Comparison of ENCODE assay signal across 11 cellular contexts in genomic region chr2:131035112-131035825, GRCh38. TPM values are rescaled to one million over a fixed set of nuclear protein-coding genes. Genes with fewer than 3 reads are reported as not detected.
DNase-seq lines count a peak whose midpoint lies in the region; ATAC-seq, FAIRE-seq and TF ChIP-seq lines count a peak whose summit lies in the region.
"Had no signal": no experiment of that assay in that cellular context is flagged by ENCODE, and none has a peak within 500 bp of the region (broad histone marks: within the 10 kb centered on the region; RNA-seq: fewer than 3 reads in every experiment).

No MANE protein-coding gene starts in this region.

- H3K27me3 ChIP-seq in ectodermal cell (ENCODE audit: control insufficient read depth, insufficient read depth, low read length, poor library complexity, severe bottlenecking) (peaks cover 29% of the 10 kb centered on the region), neuron (ENCODE audit: insufficient read depth, low read length) (peaks cover 23% of the 10 kb centered on the region)

- ATAC-seq in A549: no peak

- peaks cover 9% of the 10 kb centered on the region for H3K4me1 ChIP-seq in A549
- peaks cover 11% of the 10 kb centered on the region for H3K4me1 ChIP-seq in ectodermal cell (ENCODE audit: control insufficient read depth, insufficient read depth, low read length)
- peaks cover 13% of the 10 kb centered on the region for H3K4me1 ChIP-seq in neuron (ENCODE audit: insufficient read depth, low read length)

- peaks cover 0 to 3% (median 0%) of the 10 kb centered on the region in 7 donors for H3K9me3 Mint-ChIP-seq in CD14-positive monocyte

- peak overlapping the region in 1 of 2 donors; percentile 66 for H3K4me3 Mint-ChIP-seq in CD14-positive monocyte

- H3K9me3 ChIP-seq in A549 (no peaks in the 10 kb centered on the region), ectodermal cell (ENCODE audit: control insufficient read depth, low read length) (no peaks in the 10 kb centered on the region), neuron (ENCODE audit: low read length) (no peaks in the 10 kb centered on the region)

- H3K27ac ChIP-seq in A549 (peak overlapping the region; percentile 59 to 82), ectodermal cell (ENCODE audit: insufficient read depth, low read depth, low read length, poor library complexity, severe bottlenecking) (no peak overlapping the region)

- FAIRE-seq in A549 (lab: Jason Lieb, UNC): no peak
- FAIRE-seq in D721Med (lab: Jason Lieb, UNC): no peak

- H3K36me3 Mint-ChIP-seq in CD14-positive monocyte: no peaks in the 10 kb centered on the region

- peaks cover 64 to 80% (median 66%) of the 10 kb centered on the region in 3 donors for H3K27me3 Mint-ChIP-seq in CD14-positive monocyte (ENCODE audit: low read depth in 3 of 3)

- intact Hi-C loops in CD14-positive monocyte (cut with micrococcal nuclease): no loop called here

- CTCF ChIA-PET in A549 (lab: Yijun Ruan, JAX): no interaction called here

- POLR2A ChIA-PET in A549 (lab: Yijun Ruan, JAX): no interaction called here

- 76% methylated on average over 18 of the region's 65 CpGs for WGBS in A549 (ENCODE audit: missing lambda C conversion rate)
- 11 to 12% methylated on average over 65 of the region's 65 CpGs for WGBS in ectodermal cell, 2 experiments

- H3K36me3 ChIP-seq in ectodermal cell (ENCODE audit: control insufficient read depth, insufficient read depth, low read length) (no peaks in the 10 kb centered on the region), neuron (ENCODE audit: insufficient read depth, low read length) (no peaks in the 10 kb centered on the region)

- no peak for TF ChIP-seq POLR2A in A549 (IDR thresholded peaks at IDR 0.05; ENCODE audit: low read length)

- no peak for DNase-seq in A549 (ENCODE audit: low read depth in 1 of 2, low spot score in 1 of 2)
- DNase-seq in HFF-Myc (ENCODE audit: extremely low read depth, low read depth): no peak
- no peak for DNase-seq in OCI-M1 (lab: John Stamatoyannopoulos, UW)
- DNase-seq in CD14-positive monocyte (ENCODE audit: low spot score): no peak
- no peak for DNase-seq in D721Med (ENCODE audit: insufficient read length, low spot score)
- DNase-seq in H4 (ENCODE audit: low spot score): no peak
- DNase-seq: activated naive CD4-positive, alpha-beta T cell; DND-41 had no signal

- TF ChIP-seq RAD21 in A549 (conservative IDR thresholded peaks at IDR 0.05 in 1 of 2, IDR thresholded peaks at IDR 0.05 in 1 of 2): no peak

- no peaks in the 10 kb centered on the region for H3K4me1 Mint-ChIP-seq in CD14-positive monocyte

- TF ChIP-seq EP300 in A549 (IDR thresholded peaks at IDR 0.05): no peak

- H3K4me3 ChIP-seq in A549 (peak overlapping the region; percentile 55), HFF-Myc (replicated peaks; ENCODE audit: low read depth, low read length) (peak overlapping the region; percentile 28), ectodermal cell (ENCODE audit: insufficient read depth, low read depth, low read length) (peak overlapping the region; percentile 47), neuron (ENCODE audit: low read length) (peak overlapping the region; percentile 52)

- peak overlapping the region; percentile 98 for H3K4me2 ChIP-seq in A549

- H2AFZ ChIP-seq in neuron (ENCODE audit: low read depth, low read length): peak overlapping the region; percentile 17

- H3K27ac Mint-ChIP-seq in CD14-positive monocyte: no peak overlapping the region
- H3K27ac Mint-ChIP-seq: IgD-negative memory B cell had no signal

- TF ChIP-seq CTCF in A549 (IDR thresholded peaks at IDR 0.05): no peak
- TF ChIP-seq CTCF in HFF-Myc (IDR thresholded peaks at IDR 0.05; ENCODE audit: low read depth, low read length, missing control alignments): no peak
- no peak for TF ChIP-seq CTCF in CD14-positive monocyte (IDR thresholded peaks at IDR 0.05)
- TF ChIP-seq CTCF in D721Med (IDR thresholded peaks at IDR 0.05; ENCODE audit: insufficient read depth, missing control alignments): no peak

TF ChIP-seq in A549, 52 proteins besides CTCF, POLR2A, EP300 and RAD21:
- no peak for TF ChIP-seq ZSCAN20 (CRISPR knock-in tag; IDR thresholded peaks at IDR 0.05)
- no peak for TF ChIP-seq KDM5A (IDR thresholded peaks at IDR 0.05)
- TF ChIP-seq, protein P1, sequence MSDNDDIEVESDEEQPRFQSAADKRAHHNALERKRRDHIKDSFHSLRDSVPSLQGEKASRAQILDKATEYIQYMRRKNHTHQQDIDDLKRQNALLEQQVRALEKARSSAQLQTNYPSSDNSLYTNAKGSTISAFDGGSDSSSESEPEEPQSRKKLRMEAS (IDR thresholded peaks at IDR 0.05): no peak
- no peak for TF ChIP-seq GATA3 (IDR thresholded peaks at IDR 0.05; ENCODE audit: borderline replicate concordance)
- no peak for TF ChIP-seq MAFK (IDR thresholded peaks at IDR 0.05; ENCODE audit: partially characterized antibody)
- TF ChIP-seq HOXA7 (CRISPR knock-in tag; IDR thresholded peaks at IDR 0.05): no peak
- TF ChIP-seq EHF (CRISPR knock-in tag; IDR thresholded peaks at IDR 0.05): no peak
- TF ChIP-seq RCOR1 (IDR thresholded peaks at IDR 0.05; ENCODE audit: low read depth, low read length): no peak
- TF ChIP-seq ZC3H11A (IDR thresholded peaks at IDR 0.05): no peak
- TF ChIP-seq CBX8 (IDR thresholded peaks at IDR 0.05): no peak
- TF ChIP-seq NR3C1 (IDR thresholded peaks at IDR 0.05): no peak

RNA-seq across cellular contexts. Expression of gene FAM168B, which starts 58.0 kb away (rescaled TPM):
- polyA plus RNA-seq in A549 (2011; rRNA removed) (86.8 and 106 TPM in 2 replicates), A549 (2017; fragmentation: RNase III; extraction: RNeasy Plus Mini Kit Qiagen cat#74134 plus additional on column Dnase treatment) (80.9 to 84.0 TPM (median 83.2 TPM) in 3 replicates), CD14-positive monocyte (10 to 100 TPM; 20.5 to 22.6 TPM)
- 73.6 and 125 TPM in 2 replicates for polyA plus RNA-seq in A549 (2012; cell fraction: cytosol; rRNA removed)
- 135 and 159 TPM in 2 replicates for polyA plus RNA-seq in A549 (2012; cell fraction: nucleus; rRNA removed)
- 92.2 and 106 TPM in 2 replicates for polyA minus RNA-seq in A549 (2011; rRNA and poly(A)+ RNA removed)
- polyA plus RNA-seq in ectodermal cell (2013, experiment 1 of 4): 72.2 TPM
- polyA plus RNA-seq in ectodermal cell (2013, experiment 2 of 4): 69.3 TPM
- polyA plus RNA-seq in ectodermal cell (2013, experiment 3 of 4): 66.3 TPM
- polyA plus RNA-seq in ectodermal cell (2013, experiment 4 of 4): 76.0 TPM
- total RNA-seq in H4 (2014; rRNA removed; shearing (Covaris generic)): 56.1 and 61.7 TPM in 2 replicates
